In genomic region chr12:123983822-123984485, GRCh38 we compare ENCODE assay signal across 8 cellular contexts. TPM values are rescaled to one million over a fixed set of nuclear protein-coding genes. Genes with fewer than 3 reads are reported as not detected.
DNase-seq lines count a peak whose midpoint lies in the region; ATAC-seq, FAIRE-seq and TF ChIP-seq lines count a peak whose summit lies in the region.

No MANE protein-coding gene starts in this region.

- no peaks in the 10 kb centered on the region for H3F3A ChIP-seq in PC-3 (ENCODE audit: low read length, unreplicated experiment)

- ATAC-seq in PC-3 (peak; percentile 93), GM21528 (IDR thresholded peaks at IDR 0.05; ENCODE audit: low FRiP score, unreplicated experiment) (no peak), HG03097 (IDR thresholded peaks at IDR 0.05; ENCODE audit: low FRiP score, unreplicated experiment) (no peak)

- H3K36me3 ChIP-seq in PC-3 (ENCODE audit: low read depth, low read length) (peaks cover 21% of the 10 kb centered on the region), parathyroid adenoma (ENCODE audit: control insufficient read depth, insufficient read depth, low read length) (no peaks in the 10 kb centered on the region)

- H2AFZ ChIP-seq in PC-3 (ENCODE audit: low read length) (no peak overlapping the region), parathyroid adenoma (no peak overlapping the region)

- TF ChIP-seq CTCF in D721Med (IDR thresholded peaks at IDR 0.05; ENCODE audit: insufficient read depth, missing control alignments) = peak; percentile 62
- peak; percentile 96 for TF ChIP-seq CTCF in PC-3 (conservative IDR thresholded peaks at IDR 0.05; ENCODE audit: low read depth, low read length)
- peak; percentile 67 for TF ChIP-seq CTCF in parathyroid adenoma (IDR thresholded peaks at IDR 0.05)

- intact Hi-C loops in PC-3 (cut with micrococcal nuclease) = loop anchor here (1.0 to 5.0 kb wide), 4 partner anchors 42 to 183 kb away; no protein-coding TSS in a partner anchor

- CTCF ChIA-PET in PC-3 (lab: Charles Lee) = interaction anchor here (1.0 kb wide), 1 partner anchor 78 kb away, joined by 8 read pairs; no protein-coding TSS in a partner anchor

- BruUV-seq in PC-3 (replicated peaks; lab: Mats Ljungman, UMichigan) = no TSS peak

- no peak overlapping the region for H3K4me2 ChIP-seq in PC-3 (ENCODE audit: low read length)
- H3K4me2 ChIP-seq in parathyroid adenoma (ENCODE audit: low read length) = no peak overlapping the region

- no peaks in the 10 kb centered on the region for H3K9me2 ChIP-seq in PC-3 (replicated peaks; ENCODE audit: low read length)

- H3K9ac ChIP-seq in PC-3 (ENCODE audit: low read length) (no peak overlapping the region), parathyroid adenoma (no peak overlapping the region)

- no peak overlapping the region for H3K27ac ChIP-seq in PC-3 (ENCODE audit: low read length)
- no peak overlapping the region for H3K27ac ChIP-seq in parathyroid adenoma

- POLR2A ChIA-PET in PC-3 (lab: Charles Lee; ENCODE audit: unreplicated experiment) = no interaction called here

- no peaks in the 10 kb centered on the region for H3K4me1 ChIP-seq in PC-3 (ENCODE audit: insufficient read depth, low read length)
- H3K4me1 ChIP-seq in parathyroid adenoma = peaks cover 11% of the 10 kb centered on the region

- peaks cover 7% of the 10 kb centered on the region; the same call in 1 of the 2 replicates for H4K20me1 ChIP-seq in PC-3 (ENCODE audit: low read length)

- DNase-seq in D721Med (ENCODE audit: insufficient read length, low spot score) (no peak), HK-2 (ENCODE audit: unreplicated experiment) (peak; percentile 22), PC-3 (peak; percentile 84), germinal center (ENCODE audit: low spot score) (peak; percentile 31)
- DNase-seq in activated T-helper 9 cell treated with anti-CD3 and anti-CD28 coated beads, Interleukin-2, amount 50 U/mL, for 16 hours (ENCODE audit: low read depth) = peak; percentile 5

- H3K79me2 ChIP-seq in PC-3 (ENCODE audit: low read length) (peaks cover 36% of the 10 kb centered on the region), parathyroid adenoma (peaks cover 66% of the 10 kb centered on the region)

- peak; percentile 67 for FAIRE-seq in D721Med (lab: Jason Lieb, UNC)

- H3K27me3 ChIP-seq in PC-3 (ENCODE audit: low read length) (no peaks in the 10 kb centered on the region), parathyroid adenoma (ENCODE audit: control insufficient read depth, insufficient read depth, low read length) (no peaks in the 10 kb centered on the region)

- H3K9me3 ChIP-seq in PC-3 (ENCODE audit: low read length) (no peaks in the 10 kb centered on the region), parathyroid adenoma (ENCODE audit: control insufficient read depth, low read length) (no peaks in the 10 kb centered on the region)

- H3K4me3 ChIP-seq in PC-3 (ENCODE audit: low read length) (no peak overlapping the region), parathyroid adenoma (ENCODE audit: low read depth, low read length) (no peak overlapping the region)

RNA-seq across cellular contexts. Expression of gene ZNF664, which starts 10.9 kb away (rescaled TPM):
- total RNA-seq in PC-3 (2014; rRNA removed) = 80.8 and 86.9 TPM in 2 replicates

RNA-seq across cellular contexts. Expression of gene CCDC92, which starts 11.3 kb away (rescaled TPM):
- 9.6 and 9.7 TPM in 2 replicates for total RNA-seq in PC-3 (2014; rRNA removed)
